ENCODE assay signal across 7 cellular contexts in genomic region chr15:30097827-30098226, GRCh38. TPM values are rescaled to one million over a fixed set of nuclear protein-coding genes. Genes with fewer than 3 reads are reported as not detected.
"Had no signal": no experiment of that assay in that cellular context is flagged by ENCODE, and none has a peak within 500 bp of the region (broad histone marks: within the 10 kb centered on the region; RNA-seq: fewer than 3 reads in every experiment).

No MANE protein-coding gene starts in this region.

RNA-seq across cellular contexts. Expression of gene GOLGA8J, which starts 15.1 kb away (rescaled TPM):
- total RNA-seq: activated CD8-positive, alpha-beta memory T cell treated with anti-CD3 and anti-CD28 coated beads for 36 hours; epithelial cell of proximal tubule; frontal cortex; lung microvascular endothelial cell; myocyte; pulmonary artery endothelial cell; ureter had no signal

RNA-seq across cellular contexts. Expression of gene GOLGA8T, which starts 37.0 kb away (rescaled TPM):
- total RNA-seq: epithelial cell of proximal tubule, frontal cortex, lung microvascular endothelial cell, myocyte, ureter had no signal
